In the genomic region with DNA sequence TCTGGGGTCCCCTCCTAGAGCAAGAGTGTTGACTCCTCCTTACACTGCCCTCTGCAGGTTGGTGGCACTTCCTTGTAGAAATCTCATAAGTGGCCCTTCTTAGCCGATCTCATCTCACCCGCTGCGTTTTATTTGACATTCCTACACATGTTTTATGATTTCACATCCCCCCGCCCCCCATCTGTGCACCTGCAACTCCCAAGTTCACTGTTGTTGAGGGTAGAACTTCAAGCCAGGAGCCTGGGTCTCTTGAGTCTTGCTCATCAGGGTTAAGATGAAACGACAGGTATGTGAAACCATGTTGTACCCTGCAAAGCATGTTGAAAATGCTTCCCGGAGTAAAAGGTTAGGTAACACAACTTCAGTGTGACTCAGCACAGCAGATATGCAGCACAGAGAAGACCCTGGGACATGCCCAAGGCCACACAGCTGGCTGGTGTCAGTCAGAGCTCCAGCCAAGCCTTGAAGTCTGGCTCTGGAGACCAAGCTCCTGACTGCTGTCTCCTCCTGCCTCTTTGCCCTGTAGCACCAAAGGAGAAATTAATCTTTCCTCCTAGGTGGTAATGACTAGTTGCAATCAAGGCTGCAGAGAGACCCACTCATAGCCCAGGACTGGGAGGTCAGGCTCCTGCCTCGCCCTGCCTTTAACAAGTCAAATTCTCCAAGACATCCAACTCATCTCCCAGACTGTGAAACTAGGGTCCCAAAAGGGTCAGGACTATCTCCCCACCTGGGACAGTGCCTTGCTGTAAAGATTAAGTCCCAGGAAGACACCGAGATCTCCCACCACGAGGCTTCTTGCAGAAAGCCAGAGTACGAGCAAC, we compare ENCODE assay signal across 10 cellular contexts.
DNase-seq lines count a peak whose midpoint lies in the region; ATAC-seq and TF ChIP-seq lines count a peak whose summit lies in the region.
"Had no signal": no experiment of that assay in that cellular context is flagged by ENCODE, and none has a peak within 500 bp of the region (broad histone marks: within the 10 kb centered on the region; RNA-seq: fewer than 3 reads in every experiment).

No MANE protein-coding gene starts in this region.

- no peaks in the 10 kb centered on the region for H3K79me2 ChIP-seq in PC-9 (ENCODE audit: low read depth)

- no peak overlapping the region for H4K8ac ChIP-seq in mesenchymal stem cell (ENCODE audit: low read length)

- H3K4me2 ChIP-seq in PC-9 (peak overlapping the region; percentile 34), mesenchymal stem cell (ENCODE audit: low read length, poor library complexity, severe bottlenecking) (no peak overlapping the region)

- no peak overlapping the region for H3K4me3 Mint-ChIP-seq in dendritic cell treated with granulocyte-macrophage colony-stimulating factor and Interleukin-4, amounts not matched to agents 40 ng/mL and 50 ng/mL, for 4 days
- H3K4me3 Mint-ChIP-seq: effector memory CD8-positive, alpha-beta T cell; stimulated activated naive CD8-positive, alpha-beta T cell treated with anti-CD3 and anti-CD28 coated beads, Interleukin-15, Interleukin-2, amounts not matched to agents 100 ng/mL and 50 ng/mL, for 24 hours had no signal

- H2BK15ac ChIP-seq in mesenchymal stem cell (ENCODE audit: low read depth, poor library complexity, severe bottlenecking): no peak overlapping the region

- H2BK5ac ChIP-seq in mesenchymal stem cell (ENCODE audit: low read depth, low read length, poor library complexity, severe bottlenecking): no peak overlapping the region

- intact Hi-C loops in PC-9 (cut with micrococcal nuclease; ENCODE audit: unreplicated experiment): loop anchor here (2.0 kb wide), 1 partner anchor 73 kb away; no protein-coding TSS in a partner anchor
- intact Hi-C loops in dendritic cell treated with granulocyte-macrophage colony-stimulating factor and Interleukin-4, amounts not matched to agents 40 ng/mL and 50 ng/mL, for 4 days (cut with micrococcal nuclease): no loop called here

- H2AK5ac ChIP-seq in mesenchymal stem cell (ENCODE audit: low read length, severe bottlenecking): no peak overlapping the region

- DNase-seq in A172 (ENCODE audit: low spot score): peak; percentile 63
- DNase-seq in GM10248 (ENCODE audit: extremely low spot score): peak; percentile 47
- DNase-seq in PC-9: peak in 1 of 2 experiments; percentile 70
- DNase-seq in mesenchymal stem cell: peak; percentile 72
- no peak for DNase-seq in stimulated activated naive CD4-positive, alpha-beta T cell treated with Interleukin-2 at 50 U/mL for 16 hours (lab: John Stamatoyannopoulos, UW)
- no peak for DNase-seq in NCI-H345 (lab: John Stamatoyannopoulos, UW)

- ATAC-seq in GM21619 (IDR thresholded peaks at IDR 0.05; ENCODE audit: unreplicated experiment): no peak
- ATAC-seq: effector memory CD8-positive, alpha-beta T cell had no signal

- H3F3A ChIP-seq in PC-9 (ENCODE audit: insufficient read depth, low read depth): peaks cover 9% of the 10 kb centered on the region; the same call in 1 of the 2 replicates

- no peak overlapping the region for H4K91ac ChIP-seq in mesenchymal stem cell (ENCODE audit: low read length)

- WGBS in mesenchymal stem cell: 75% methylated on average over 10 of the region's 10 CpGs

- H2AFZ ChIP-seq in PC-9: no peak overlapping the region
- no peak overlapping the region for H2AFZ ChIP-seq in mesenchymal stem cell (ENCODE audit: low read depth, low read length)

- H2BK12ac ChIP-seq in mesenchymal stem cell (ENCODE audit: low read length in 2 of 2): no peak overlapping the region

- no peaks in the 10 kb centered on the region for H3K27me3 ChIP-seq in PC-9 (ENCODE audit: insufficient read depth, low read depth)
- peaks cover 0 to 20% of the 10 kb centered on the region in 2 experiments for H3K27me3 ChIP-seq in mesenchymal stem cell (ENCODE audit: control insufficient read depth in 1 of 2, insufficient read depth in 1 of 2, low read length in 2 of 2)

- H3K4me1 ChIP-seq in PC-9 (replicated peaks; ENCODE audit: insufficient read depth) (peaks cover 19% of the 10 kb centered on the region), mesenchymal stem cell (ENCODE audit: control insufficient read depth, insufficient read depth, low read depth, low read length) (peaks cover 19% of the 10 kb centered on the region)

- H3K79me1 ChIP-seq in mesenchymal stem cell (replicated peaks; ENCODE audit: low read length, poor library complexity, severe bottlenecking): no peaks in the 10 kb centered on the region

- H3K9me3 Mint-ChIP-seq in dendritic cell treated with granulocyte-macrophage colony-stimulating factor and Interleukin-4, amounts not matched to agents 40 ng/mL and 50 ng/mL, for 4 days: no peaks in the 10 kb centered on the region
- H3K9me3 Mint-ChIP-seq: effector memory CD8-positive, alpha-beta T cell; stimulated activated naive CD8-positive, alpha-beta T cell treated with anti-CD3 and anti-CD28 coated beads, Interleukin-15, Interleukin-2, amounts not matched to agents 100 ng/mL and 50 ng/mL, for 24 hours had no signal

- no peak overlapping the region for H2BK120ac ChIP-seq in mesenchymal stem cell (ENCODE audit: low read depth, low read length)

- no TSS peak for BruUV-seq in PC-9 (replicated peaks; lab: Mats Ljungman, UMichigan)

- peak overlapping the region in 1 of 2 experiments; percentile 23 for H3K23ac ChIP-seq in mesenchymal stem cell (ENCODE audit: low read length in 2 of 2)

- H3K4me3 ChIP-seq in PC-9 (no peak overlapping the region), mesenchymal stem cell (ENCODE audit: insufficient read depth in 1 of 2, low read depth in 1 of 2, low read length in 2 of 2) (no peak overlapping the region)

- no peaks in the 10 kb centered on the region for H3K36me3 ChIP-seq in PC-9 (ENCODE audit: low read depth)
- no peaks in the 10 kb centered on the region for H3K36me3 ChIP-seq in mesenchymal stem cell (ENCODE audit: control insufficient read depth in 1 of 2, insufficient read depth in 2 of 2, low read depth in 1 of 2, low read length in 2 of 2)

- H3K27me3 Mint-ChIP-seq in dendritic cell treated with granulocyte-macrophage colony-stimulating factor and Interleukin-4, amounts not matched to agents 40 ng/mL and 50 ng/mL, for 4 days: no peaks in the 10 kb centered on the region
- H3K27me3 Mint-ChIP-seq: effector memory CD8-positive, alpha-beta T cell; stimulated activated naive CD8-positive, alpha-beta T cell treated with anti-CD3 and anti-CD28 coated beads, Interleukin-15, Interleukin-2, amounts not matched to agents 100 ng/mL and 50 ng/mL, for 24 hours had no signal

- POLR2A ChIA-PET in GM10248 (lab: Yijun Ruan, JAX): no interaction called here
- POLR2A ChIA-PET in PC-9 (lab: Charles Lee; ENCODE audit: unreplicated experiment): interaction anchor here (0.6 kb wide), 1 partner anchor 9 kb away, joined by 4 read pairs; no protein-coding TSS in a partner anchor

- H3K9me3 ChIP-seq in PC-9 (ENCODE audit: insufficient read depth, low read depth) (no peaks in the 10 kb centered on the region), mesenchymal stem cell (ENCODE audit: control insufficient read depth, low read length) (no peaks in the 10 kb centered on the region)

- peak overlapping the region; percentile 6 for H3K27ac Mint-ChIP-seq in dendritic cell treated with granulocyte-macrophage colony-stimulating factor and Interleukin-4, amounts not matched to agents 40 ng/mL and 50 ng/mL, for 4 days
- H3K27ac Mint-ChIP-seq: stimulated activated naive CD8-positive, alpha-beta T cell treated with anti-CD3 and anti-CD28 coated beads, Interleukin-15, Interleukin-2, amounts not matched to agents 100 ng/mL and 50 ng/mL, for 24 hours had no signal

- no peak overlapping the region for H3K9ac ChIP-seq in mesenchymal stem cell (ENCODE audit: low read length)

- H4K20me1 ChIP-seq in PC-9 (ENCODE audit: insufficient read depth): no peaks in the 10 kb centered on the region

- CTCF ChIA-PET in GM10248 (lab: Yijun Ruan, JAX) (interaction anchor here (1.0 to 1.8 kb wide), 2 partner anchors 42 to 54 kb away, joined by 3 to 4 read pairs; no protein-coding TSS in a partner anchor), PC-9 (lab: Charles Lee) (interaction anchor here (1.0 kb wide), 1 partner anchor 75 kb away, joined by 3 read pairs; no protein-coding TSS in a partner anchor)

- peaks cover 60% of the 10 kb centered on the region for H3K36me3 Mint-ChIP-seq in dendritic cell treated with granulocyte-macrophage colony-stimulating factor and Interleukin-4, amounts not matched to agents 40 ng/mL and 50 ng/mL, for 4 days (ENCODE audit: low read depth)

- H3K4me1 Mint-ChIP-seq in dendritic cell treated with granulocyte-macrophage colony-stimulating factor and Interleukin-4, amounts not matched to agents 40 ng/mL and 50 ng/mL, for 4 days (ENCODE audit: low read depth): peaks cover 25% of the 10 kb centered on the region

- H3K18ac ChIP-seq in mesenchymal stem cell (ENCODE audit: low read depth in 1 of 2, low read length in 2 of 2): peak overlapping the region in 1 of 2 experiments; percentile 7

- H3K27ac ChIP-seq in PC-9: no peak overlapping the region
- no peak overlapping the region for H3K27ac ChIP-seq in mesenchymal stem cell (ENCODE audit: low read length, poor library complexity, severe bottlenecking)

- no peak overlapping the region for H3K4ac ChIP-seq in mesenchymal stem cell (ENCODE audit: low read depth in 1 of 2, low read length in 2 of 2)

- no peak overlapping the region for H3K14ac ChIP-seq in mesenchymal stem cell (ENCODE audit: low read length in 2 of 2)

- TF ChIP-seq CTCF in GM10248 (IDR thresholded peaks at IDR 0.05; ENCODE audit: control extremely low read depth, extremely low read depth, low read depth, missing control alignments) (peak; percentile 25), PC-9 (conservative IDR thresholded peaks at IDR 0.05) (peak; percentile 74)

- no peaks in the 10 kb centered on the region for H3K9me2 ChIP-seq in PC-9 (ENCODE audit: insufficient read depth)

Comparison
In these comparisons a context has a peak if more than half of its experiments do, and no peak if none do; other contexts are left out.
1. DNase-seq: peak in A172 (single experiment), GM10248 (single experiment) and mesenchymal stem cell (single experiment); none in stimulated activated naive CD4-positive, alpha-beta T cell treated with Interleukin-2 at 50 U/mL for 16 hours (single experiment) and NCI-H345 (single experiment).